26 cellular contexts compared by ENCODE assay signal in genomic region chr13:114164027-114164426, GRCh38. TPM values are rescaled to one million over a fixed set of nuclear protein-coding genes. Genes with fewer than 3 reads are reported as not detected.
DNase-seq lines count a peak whose midpoint lies in the region; ATAC-seq, FAIRE-seq and TF ChIP-seq lines count a peak whose summit lies in the region.
"Had no signal": no experiment of that assay in that cellular context is flagged by ENCODE, and none has a peak within 500 bp of the region (broad histone marks: within the 10 kb centered on the region; RNA-seq: fewer than 3 reads in every experiment).

No MANE protein-coding gene starts in this region.

- peaks cover 0 to 16% of the 10 kb centered on the region in 2 donors for H3K4me1 ChIP-seq in right atrium auricular region

- peak overlapping the region; percentile 39 to 84 for H3K27ac Mint-ChIP-seq in T-cell
- H3K27ac Mint-ChIP-seq in naive thymus-derived CD8-positive, alpha-beta T cell, result peak overlapping the region in 8 of 10 donors; percentile 42 to 84 (median 69)

- DNase-seq in cardiac septum (ENCODE audit: low spot score), result peak; percentile 63
- no peak for DNase-seq in right atrium auricular region (ENCODE audit: low spot score)
- no peak for DNase-seq in T-cell
- no peak for DNase-seq in naive thymus-derived CD8-positive, alpha-beta T cell
- no peak for DNase-seq in urothelium cell line (ENCODE audit: low spot score)
- no peak for DNase-seq in amniotic stem cell (lab: John Stamatoyannopoulos, UW)
- DNase-seq in germinal center (ENCODE audit: low spot score), result no peak
- no peak for DNase-seq in H54 (ENCODE audit: insufficient read length, low spot score)
- DNase-seq: C1 segment of cervical spinal cord, Calu3, DND-41, H9, NCI-H1092, NCI-H1417 treated with DMSO at 0.1 percent for 48 hours, NCI-H1694 treated with DMSO at 0.1 percent for 48 hours, NCI-H2081, NCI-H524, NCI-H774, PC-9, SHP77 treated with DMSO at 0.1 percent for 48 hours had no signal

- H3K27me3 ChIP-seq in right atrium auricular region, result no peaks in the 10 kb centered on the region

- POLR2A ChIA-PET in T-cell (lab: Charles Lee), result interaction anchor here in 1 of 2 donors (0.5 kb wide), 1 partner anchor 278 kb away, joined by 8 read pairs; no protein-coding TSS in a partner anchor
- POLR2A ChIA-PET in naive thymus-derived CD8-positive, alpha-beta T cell (lab: Charles Lee), result interaction anchor here (0.9 to 11.7 kb wide), 6 partner anchors 9 to 32 kb away, joined by 3 to 114 read pairs (median 13); partner anchors contain the start of genes CFAP97D2 and RASA3

- H3K4me3 Mint-ChIP-seq in T-cell, result peak overlapping the region in 1 of 3 donors; percentile 43
- peak overlapping the region in 5 of 10 donors; percentile 15 to 42 (median 30) for H3K4me3 Mint-ChIP-seq in naive thymus-derived CD8-positive, alpha-beta T cell
- H3K4me3 Mint-ChIP-seq: H9 had no signal

- no peak for ATAC-seq in T-cell (replicated peaks in 1 of 4)
- ATAC-seq in naive thymus-derived CD8-positive, alpha-beta T cell, result no peak

- H3K36me3 Mint-ChIP-seq in T-cell, result peaks cover 3% of the 10 kb centered on the region
- peaks cover 0 to 50% (median 14%) of the 10 kb centered on the region in 3 donors for H3K36me3 Mint-ChIP-seq in naive thymus-derived CD8-positive, alpha-beta T cell

- H3K9me3 ChIP-seq in right atrium auricular region, result no peaks in the 10 kb centered on the region

- H3K9me3 Mint-ChIP-seq in T-cell, result peaks cover 2 to 3% (median 3%) of the 10 kb centered on the region in 3 donors
- H3K9me3 Mint-ChIP-seq in naive thymus-derived CD8-positive, alpha-beta T cell, result peaks cover 0 to 64% (median 19%) of the 10 kb centered on the region in 9 donors
- H3K9me3 Mint-ChIP-seq: H9 had no signal

- no peak overlapping the region for H3K4me3 ChIP-seq in right atrium auricular region
- H3K4me3 ChIP-seq: PC-9 had no signal

- no peak for TF ChIP-seq POLR2A in H54 (IDR thresholded peaks at IDR 0.05; ENCODE audit: low read depth, low read length)

- no peaks in the 10 kb centered on the region for H3K27me3 Mint-ChIP-seq in T-cell
- no peaks in the 10 kb centered on the region for H3K27me3 Mint-ChIP-seq in naive thymus-derived CD8-positive, alpha-beta T cell

- no peaks in the 10 kb centered on the region for H3K36me3 ChIP-seq in right atrium auricular region

- FAIRE-seq in urothelium cell line (lab: Jason Lieb, UNC) (peak; percentile 53), H54 (lab: Jason Lieb, UNC) (no peak)
- FAIRE-seq: A204.1, GM12892, GM19239 had no signal

- H3K27ac ChIP-seq in right atrium auricular region, result no peak overlapping the region
- H3K27ac ChIP-seq: PC-9, RWPE1 had no signal

- peaks cover 88 to 92% (median 91%) of the 10 kb centered on the region in 3 donors for H3K4me1 Mint-ChIP-seq in T-cell
- H3K4me1 Mint-ChIP-seq in naive thymus-derived CD8-positive, alpha-beta T cell, result peaks cover 41 to 94% (median 87%) of the 10 kb centered on the region in 4 donors

- CTCF ChIA-PET in T-cell (lab: Charles Lee), result no interaction called here

- no peak for TF ChIP-seq CTCF in right atrium auricular region (IDR thresholded peaks at IDR 0.05)

- intact Hi-C loops in cardiac septum (cut with DNase I), result no loop called here

RNA-seq across cellular contexts. Expression of gene CFAP97D2, which starts 15.0 kb away (rescaled TPM):
- total RNA-seq in cardiac septum, result not detected
- total RNA-seq in right atrium auricular region, result not detected
- 1 to 10 TPM in 3 of 5 donors, under 1 TPM in 2; 0.92 to 4.5 (median 2.6) TPM for total RNA-seq in T-cell
- 1 to 10 TPM; 1.5 to 2.0 TPM for total RNA-seq in naive thymus-derived CD8-positive, alpha-beta T cell
- 1 to 10 TPM; 2.6 to 4.8 (median 3.7) TPM for polyA plus RNA-seq in naive thymus-derived CD8-positive, alpha-beta T cell
- total RNA-seq: Calu3, H9, HT-29, PC-9 had no signal
- polyA plus RNA-seq: AG04450 had no signal

RNA-seq across cellular contexts. Expression of gene RASA3, which starts 31.6 kb away (rescaled TPM):
- 9.7 TPM for total RNA-seq in cardiac septum
- total RNA-seq in right atrium auricular region, result 10 to 100 TPM; 10.2 to 13.2 TPM
- total RNA-seq in T-cell, result 100 to 1,000 TPM; 223 to 267 (median 238) TPM
- total RNA-seq in naive thymus-derived CD8-positive, alpha-beta T cell, result 100 to 1,000 TPM; 194 to 196 TPM
- 100 to 1,000 TPM in 2 of 3 donors, 10 to 100 TPM in 1; 62.2 to 169 (median 105) TPM for polyA plus RNA-seq in naive thymus-derived CD8-positive, alpha-beta T cell

Comparison
In these comparisons a context has a peak if more than half of its experiments do, and no peak if none do; other contexts are left out.
1. RNA of gene RASA3, which starts 31.6 kb away (total RNA-seq): 223 to 267 TPM in T-cell and 194 to 196 TPM in naive thymus-derived CD8-positive, alpha-beta T cell; 10.2 to 13.2 TPM in right atrium auricular region and 9.7 TPM in cardiac septum (single experiment); every median in the first group is over 10 times any median in the second.